Comparison of ENCODE assay signal across 2 cellular contexts in the genomic region with DNA sequence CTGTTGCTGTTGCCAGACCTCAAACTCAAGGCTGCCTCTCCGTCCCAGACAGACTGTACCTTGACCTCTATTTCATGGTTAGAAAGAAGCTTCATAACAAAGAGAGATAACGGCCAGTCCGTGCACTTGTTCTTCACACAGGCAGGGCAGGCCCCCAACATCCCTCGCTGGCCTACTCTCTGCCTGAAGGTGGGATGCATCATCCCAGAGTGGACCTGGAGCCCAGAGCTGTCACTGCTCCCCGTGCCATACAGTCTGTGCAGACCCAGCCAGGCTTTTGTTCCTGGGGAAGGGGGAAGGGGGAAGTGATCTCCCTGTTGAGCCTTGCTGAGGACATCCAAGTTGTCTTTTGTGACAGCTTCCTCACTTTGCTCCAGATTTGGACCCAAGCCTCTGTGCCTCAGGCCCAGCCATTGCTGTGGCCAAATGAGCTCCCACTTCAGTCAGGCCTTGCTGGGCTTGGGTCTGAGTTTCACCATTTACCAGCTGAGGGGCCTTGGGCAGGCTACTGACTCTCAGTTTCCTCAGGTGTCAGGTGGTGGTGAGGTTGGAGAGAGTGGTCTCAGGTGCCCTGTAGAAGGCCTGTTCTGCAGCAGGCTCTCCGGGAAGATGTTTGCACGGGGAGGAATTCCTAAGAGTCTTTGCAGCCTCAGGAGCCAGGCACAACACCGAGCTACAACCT.
TF ChIP-seq lines count a peak whose summit lies in the region.

No MANE protein-coding gene starts in this region.

TF ChIP-seq in HepG2, 621 proteins besides CTCF, POLR2A, EP300 and RAD21 (continues in another document):
- no peak for TF ChIP-seq ZBTB3 (CRISPR knock-in tag; IDR thresholded peaks at IDR 0.05; ENCODE audit: borderline replicate concordance, low read depth)
- TF ChIP-seq, protein P1, sequence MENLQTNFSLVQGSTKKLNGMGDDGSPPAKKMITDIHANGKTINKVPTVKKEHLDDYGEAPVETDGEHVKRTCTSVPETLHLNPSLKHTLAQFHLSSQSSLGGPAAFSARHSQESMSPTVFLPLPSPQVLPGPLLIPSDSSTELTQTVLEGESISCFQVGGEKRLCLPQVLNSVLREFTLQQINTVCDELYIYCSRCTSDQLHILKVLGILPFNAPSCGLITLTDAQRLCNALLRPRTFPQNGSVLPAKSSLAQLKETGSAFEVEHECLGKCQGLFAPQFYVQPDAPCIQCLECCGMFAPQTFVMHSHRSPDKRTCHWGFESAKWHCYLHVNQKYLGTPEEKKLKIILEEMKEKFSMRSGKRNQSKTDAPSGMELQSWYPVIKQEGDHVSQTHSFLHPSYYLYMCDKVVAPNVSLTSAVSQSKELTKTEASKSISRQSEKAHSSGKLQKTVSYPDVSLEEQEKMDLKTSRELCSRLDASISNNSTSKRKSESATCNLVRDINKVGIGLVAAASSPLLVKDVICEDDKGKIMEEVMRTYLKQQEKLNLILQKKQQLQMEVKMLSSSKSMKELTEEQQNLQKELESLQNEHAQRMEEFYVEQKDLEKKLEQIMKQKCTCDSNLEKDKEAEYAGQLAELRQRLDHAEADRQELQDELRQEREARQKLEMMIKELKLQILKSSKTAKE (CRISPR knock-in tag; IDR thresholded peaks at IDR 0.05; ENCODE audit: borderline replicate concordance), result peak; percentile 78
- TF ChIP-seq FOXA3 (CRISPR knock-in tag; IDR thresholded peaks at IDR 0.05), result peak; percentile 44; the same call in 1 of the 2 replicates
- TF ChIP-seq, protein P2, sequence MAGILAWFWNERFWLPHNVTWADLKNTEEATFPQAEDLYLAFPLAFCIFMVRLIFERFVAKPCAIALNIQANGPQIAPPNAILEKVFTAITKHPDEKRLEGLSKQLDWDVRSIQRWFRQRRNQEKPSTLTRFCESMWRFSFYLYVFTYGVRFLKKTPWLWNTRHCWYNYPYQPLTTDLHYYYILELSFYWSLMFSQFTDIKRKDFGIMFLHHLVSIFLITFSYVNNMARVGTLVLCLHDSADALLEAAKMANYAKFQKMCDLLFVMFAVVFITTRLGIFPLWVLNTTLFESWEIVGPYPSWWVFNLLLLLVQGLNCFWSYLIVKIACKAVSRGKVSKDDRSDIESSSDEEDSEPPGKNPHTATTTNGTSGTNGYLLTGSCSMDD (CRISPR knock-in tag; IDR thresholded peaks at IDR 0.05), result no peak
- TF ChIP-seq HNRNPUL1 (IDR thresholded peaks at IDR 0.05; ENCODE audit: low read depth, low read length), result no peak
- TF ChIP-seq SKI (IDR thresholded peaks at IDR 0.05; ENCODE audit: partially characterized antibody), result peak; percentile 75
- peak; percentile 41; the same call in 1 of the 2 replicates for TF ChIP-seq SAP130 (CRISPR knock-in tag; IDR thresholded peaks at IDR 0.05; ENCODE audit: low read depth)
- TF ChIP-seq ZFP36L2 (CRISPR knock-in tag; IDR thresholded peaks at IDR 0.05), result no peak
- TF ChIP-seq, protein P3, sequence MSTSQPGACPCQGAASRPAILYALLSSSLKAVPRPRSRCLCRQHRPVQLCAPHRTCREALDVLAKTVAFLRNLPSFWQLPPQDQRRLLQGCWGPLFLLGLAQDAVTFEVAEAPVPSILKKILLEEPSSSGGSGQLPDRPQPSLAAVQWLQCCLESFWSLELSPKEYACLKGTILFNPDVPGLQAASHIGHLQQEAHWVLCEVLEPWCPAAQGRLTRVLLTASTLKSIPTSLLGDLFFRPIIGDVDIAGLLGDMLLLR (CRISPR knock-in tag; IDR thresholded peaks at IDR 0.05), result no peak
- TF ChIP-seq, protein P4, sequence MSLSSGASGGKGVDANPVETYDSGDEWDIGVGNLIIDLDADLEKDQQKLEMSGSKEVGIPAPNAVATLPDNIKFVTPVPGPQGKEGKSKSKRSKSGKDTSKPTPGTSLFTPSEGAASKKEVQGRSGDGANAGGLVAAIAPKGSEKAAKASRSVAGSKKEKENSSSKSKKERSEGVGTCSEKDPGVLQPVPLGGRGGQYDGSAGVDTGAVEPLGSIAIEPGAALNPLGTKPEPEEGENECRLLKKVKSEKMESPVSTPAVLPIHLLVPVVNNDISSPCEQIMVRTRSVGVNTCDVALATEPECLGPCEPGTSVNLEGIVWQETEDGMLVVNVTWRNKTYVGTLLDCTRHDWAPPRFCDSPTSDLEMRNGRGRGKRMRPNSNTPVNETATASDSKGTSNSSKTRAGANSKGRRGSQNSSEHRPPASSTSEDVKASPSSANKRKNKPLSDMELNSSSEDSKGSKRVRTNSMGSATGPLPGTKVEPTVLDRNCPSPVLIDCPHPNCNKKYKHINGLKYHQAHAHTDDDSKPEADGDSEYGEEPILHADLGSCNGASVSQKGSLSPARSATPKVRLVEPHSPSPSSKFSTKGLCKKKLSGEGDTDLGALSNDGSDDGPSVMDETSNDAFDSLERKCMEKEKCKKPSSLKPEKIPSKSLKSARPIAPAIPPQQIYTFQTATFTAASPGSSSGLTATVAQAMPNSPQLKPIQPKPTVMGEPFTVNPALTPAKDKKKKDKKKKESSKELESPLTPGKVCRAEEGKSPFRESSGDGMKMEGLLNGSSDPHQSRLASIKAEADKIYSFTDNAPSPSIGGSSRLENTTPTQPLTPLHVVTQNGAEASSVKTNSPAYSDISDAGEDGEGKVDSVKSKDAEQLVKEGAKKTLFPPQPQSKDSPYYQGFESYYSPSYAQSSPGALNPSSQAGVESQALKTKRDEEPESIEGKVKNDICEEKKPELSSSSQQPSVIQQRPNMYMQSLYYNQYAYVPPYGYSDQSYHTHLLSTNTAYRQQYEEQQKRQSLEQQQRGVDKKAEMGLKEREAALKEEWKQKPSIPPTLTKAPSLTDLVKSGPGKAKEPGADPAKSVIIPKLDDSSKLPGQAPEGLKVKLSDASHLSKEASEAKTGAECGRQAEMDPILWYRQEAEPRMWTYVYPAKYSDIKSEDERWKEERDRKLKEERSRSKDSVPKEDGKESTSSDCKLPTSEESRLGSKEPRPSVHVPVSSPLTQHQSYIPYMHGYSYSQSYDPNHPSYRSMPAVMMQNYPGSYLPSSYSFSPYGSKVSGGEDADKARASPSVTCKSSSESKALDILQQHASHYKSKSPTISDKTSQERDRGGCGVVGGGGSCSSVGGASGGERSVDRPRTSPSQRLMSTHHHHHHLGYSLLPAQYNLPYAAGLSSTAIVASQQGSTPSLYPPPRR (CRISPR knock-in tag; IDR thresholded peaks at IDR 0.05; ENCODE audit: borderline replicate concordance), result no peak
- TF ChIP-seq ZNF619 (CRISPR knock-in tag; IDR thresholded peaks at IDR 0.05), result no peak

TF ChIP-seq in GM12891, 5 proteins besides CTCF, POLR2A, EP300 and RAD21:
- TF ChIP-seq TAF1 (IDR thresholded peaks at IDR 0.05; ENCODE audit: low read depth, low read length) (no peak), POU2F2 (IDR thresholded peaks at IDR 0.05; ENCODE audit: low read depth, low read length) (no peak), POLR2AphosphoS5 (IDR thresholded peaks at IDR 0.05; ENCODE audit: low read depth, low read length) (no peak)
